ENCODE assay signal across 19 cellular contexts in the genomic region with DNA sequence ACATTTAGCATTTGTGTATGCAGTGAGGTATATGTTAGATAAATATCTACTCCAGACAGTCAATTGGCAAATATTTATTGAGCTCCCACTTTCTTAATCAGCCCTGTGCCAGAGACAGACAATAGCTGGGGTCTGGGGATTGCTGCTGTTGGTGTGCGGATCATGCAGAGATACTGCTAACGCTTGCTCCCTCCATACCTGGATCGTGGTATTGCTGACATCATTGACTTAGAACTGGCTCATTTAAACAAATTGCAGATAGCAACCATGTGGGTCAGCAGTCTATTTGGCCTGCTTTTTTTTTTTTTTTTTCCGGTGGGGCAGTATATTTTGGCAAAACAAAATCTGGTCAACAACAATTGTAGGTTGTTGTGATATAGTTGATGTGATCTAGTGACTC. TPM values are rescaled to one million over a fixed set of nuclear protein-coding genes. Genes with fewer than 3 reads are reported as not detected.
A peak's percentile ranks its signal among the peaks of the same experiment; 100 is the strongest.
DNase-seq lines count a peak whose midpoint lies in the region; ATAC-seq, FAIRE-seq and TF ChIP-seq lines count a peak whose summit lies in the region.
"Had no signal": no experiment of that assay in that cellular context is flagged by ENCODE, and none has a peak within 500 bp of the region (broad histone marks: within the 10 kb centered on the region; RNA-seq: fewer than 3 reads in every experiment).

No MANE protein-coding gene starts in this region.

- in situ Hi-C loops in K562 (cut with MboI) = no loop called here

- peak overlapping the region in 8 of 11 experiments; percentile 2 to 29 (median 14); a peak in 5 of 22 replicates for H3K4me2 ChIP-seq in BLaER1 treated with 17β-estradiol and CSF1 and Interleukin-3, amounts not matched to agents 10 nM and 100 nM
- H3K4me2 ChIP-seq in DOHH2 (ENCODE audit: low read length) (peak overlapping the region; percentile 57), Loucy (ENCODE audit: low read depth, low read length, poor library complexity, severe bottlenecking) (peak overlapping the region; percentile 79), K562 (ENCODE audit: insufficient read depth, low read length) (no peak overlapping the region)

- 58% methylated on average over 3 of the region's 4 CpGs for WGBS in K562 (ENCODE audit: insufficient coverage, low coverage, missing lambda C conversion rate)

- peaks cover 0 to 46% (median 33%) of the 10 kb centered on the region in 11 experiments; a peak in 19 of 22 replicates for H3K36me3 ChIP-seq in BLaER1 treated with 17β-estradiol and CSF1 and Interleukin-3, amounts not matched to agents 10 nM and 100 nM
- H3K36me3 ChIP-seq in DOHH2 (ENCODE audit: control insufficient read depth, low read length) (peaks cover 73% of the 10 kb centered on the region), Loucy (ENCODE audit: insufficient read depth, low read length) (peaks cover 3% of the 10 kb centered on the region), K562 (ENCODE audit: control insufficient read depth, insufficient read depth, low read length) (peaks cover 18% of the 10 kb centered on the region; the same call in 2 of the 3 replicates)
- H3K36me3 ChIP-seq: HAP-1 had no signal

- no peak for TF ChIP-seq POLR2A in K562 (conservative IDR thresholded peaks at IDR 0.05)

- CTCF ChIA-PET in K562 (lab: Yijun Ruan, JAX; ENCODE audit: low intra/inter-chr PET ratio) = no interaction called here

- ATAC-seq in K562 (peak; percentile 9; the same call in 1 of the 3 replicates), GM19452 (IDR thresholded peaks at IDR 0.05; ENCODE audit: unreplicated experiment) (no peak)

- no peak overlapping the region for H3K27ac ChIP-seq in BLaER1 treated with 17β-estradiol and CSF1 and Interleukin-3, amounts not matched to agents 10 nM and 100 nM
- no peak overlapping the region for H3K27ac ChIP-seq in DOHH2 (ENCODE audit: low read depth, low read length)
- H3K27ac ChIP-seq in K562 (ENCODE audit: extremely low read depth, low read depth, low read length) = no peak overlapping the region

- H3K79me2 ChIP-seq in DOHH2 (ENCODE audit: control insufficient read depth, low read length) (peaks cover 100% of the 10 kb centered on the region), Loucy (ENCODE audit: insufficient read depth, low read length) (peaks cover 100% of the 10 kb centered on the region), K562 (ENCODE audit: control insufficient read depth, insufficient read depth, low read length) (peaks cover 100% of the 10 kb centered on the region)

- TF ChIP-seq CTCF in DOHH2 (IDR thresholded peaks at IDR 0.05; ENCODE audit: low read depth, low read length, poor library complexity, severe bottlenecking) (no peak), Loucy (conservative IDR thresholded peaks at IDR 0.05; ENCODE audit: low read length) (no peak), K562 (IDR thresholded peaks at IDR 0.05 in 2 of 3, conservative IDR thresholded peaks at IDR 0.05 in 1 of 3; ENCODE audit: insufficient read depth in 2 of 3, low read depth in 1 of 3, low read length in 3 of 3) (no peak)

- DNase-seq in K562 (ENCODE audit: extremely low read depth in 1 of 4, low spot score in 3 of 4) (no peak), cerebellar cortex (ENCODE audit: low spot score) (no peak), NCI-H1436 (lab: John Stamatoyannopoulos, UW) (no peak)
- no peak for DNase-seq in activated CD4-positive, alpha-beta T cell treated with anti-CD3 and anti-CD28 coated beads, Interleukin-2, amount 50 U/mL, for 4 hours
- DNase-seq: ACHN; AML-193; Calu3; CD4-positive, alpha-beta memory T cell; DMS53; KG1; MM.1S; NCI-H1105; NCI-H1694 treated with DMSO at 0.1 percent for 48 hours; NCI-H526 treated with DMSO at 0.1 percent for 48 hours had no signal

- no peaks in the 10 kb centered on the region for H3K9me1 ChIP-seq in K562 (ENCODE audit: control insufficient read depth, insufficient read depth, low read length)

- POLR2A ChIA-PET in K562 (lab: Yijun Ruan, JAX) = interaction anchor here (0.6 kb wide), 2 partner anchors 21 to 99 kb away, joined by 3 read pairs; no protein-coding TSS in a partner anchor

- no peaks in the 10 kb centered on the region for H3K9me3 ChIP-seq in BLaER1 treated with 17β-estradiol and CSF1 and Interleukin-3, amounts not matched to agents 10 nM and 100 nM (replicated peaks in 1 of 11)
- no peaks in the 10 kb centered on the region for H3K9me3 ChIP-seq in DOHH2 (ENCODE audit: control insufficient read depth, insufficient read depth, low read length)
- H3K9me3 ChIP-seq in Loucy (ENCODE audit: insufficient read depth, low read depth, low read length) = no peaks in the 10 kb centered on the region
- no peaks in the 10 kb centered on the region for H3K9me3 ChIP-seq in K562 (replicated peaks; ENCODE audit: control insufficient read depth, insufficient read depth, low read depth, low read length)
- H3K9me3 ChIP-seq: HAP-1 had no signal

- no peak for TF ChIP-seq RAD21 in K562 (CRISPR knock-in tag; conservative IDR thresholded peaks at IDR 0.05 in 1 of 2, IDR thresholded peaks at IDR 0.05 in 1 of 2)

- H2AFZ ChIP-seq in Loucy (ENCODE audit: low read length) (no peak overlapping the region), K562 (ENCODE audit: low read depth, low read length) (no peak overlapping the region)

- intact Hi-C loops in K562 (cut with micrococcal nuclease) = no loop called here

- TF ChIP-seq EP300 in K562 (IDR thresholded peaks at IDR 0.05; ENCODE audit: low read length) = no peak

- no TSS peak for BruUV-seq in K562 (replicated peaks; lab: Mats Ljungman, UMichigan)

- H3K9me2 ChIP-seq in DOHH2 (replicated peaks; ENCODE audit: control insufficient read depth, low read length) (no peaks in the 10 kb centered on the region), Loucy (replicated peaks; ENCODE audit: low read depth, low read length) (no peaks in the 10 kb centered on the region)

- FAIRE-seq in K562 (lab: Jason Lieb, UNC) = no peak

- H3K27me3 ChIP-seq in BLaER1 treated with 17β-estradiol and CSF1 and Interleukin-3, amounts not matched to agents 10 nM and 100 nM = no peaks in the 10 kb centered on the region
- no peaks in the 10 kb centered on the region for H3K27me3 ChIP-seq in DOHH2 (ENCODE audit: control insufficient read depth, low read length)
- H3K27me3 ChIP-seq in Loucy (ENCODE audit: insufficient read depth, low read length, poor library complexity, severe bottlenecking) = no peaks in the 10 kb centered on the region
- H3K27me3 ChIP-seq in K562 (ENCODE audit: control insufficient read depth in 2 of 2, insufficient read depth in 2 of 2, low read length in 2 of 2) = no peaks in the 10 kb centered on the region

- H3K4me1 ChIP-seq in BLaER1 treated with 17β-estradiol and CSF1 and Interleukin-3, amounts not matched to agents 10 nM and 100 nM = peaks cover 48 to 91% (median 73%) of the 10 kb centered on the region in 10 experiments
- H3K4me1 ChIP-seq in DOHH2 (ENCODE audit: control insufficient read depth, low read length) = peaks cover 96% of the 10 kb centered on the region
- H3K4me1 ChIP-seq in Loucy (ENCODE audit: insufficient read depth, low read length, poor library complexity, severe bottlenecking) = peaks cover 90% of the 10 kb centered on the region
- peaks cover 7 to 14% of the 10 kb centered on the region in 2 experiments; a peak in 4 of 5 replicates for H3K4me1 ChIP-seq in K562 (replicated peaks in 1 of 2; ENCODE audit: control insufficient read depth in 2 of 2, insufficient read depth in 2 of 2, low read length in 2 of 2)

- 0 out of 22 replicates have a peak overlapping the region, but pooled peaks of 1 of the 11 experiments have one; percentile 17 for H3K9ac ChIP-seq in BLaER1 treated with 17β-estradiol and CSF1 and Interleukin-3, amounts not matched to agents 10 nM and 100 nM
- H3K9ac ChIP-seq in Loucy (ENCODE audit: low read depth, low read length, poor library complexity, severe bottlenecking) = no peak overlapping the region
- no peak overlapping the region for H3K9ac ChIP-seq in K562 (ENCODE audit: insufficient read depth in 1 of 2, low read depth in 2 of 2, low read length in 2 of 2)

- H3F3A ChIP-seq in DOHH2 (ENCODE audit: control insufficient read depth, insufficient read depth) (0 out of 2 replicates have a peak, but pooled peaks cover 2% of the 10 kb centered on the region), Loucy (ENCODE audit: low read depth) (no peaks in the 10 kb centered on the region)

- H3K4me3 ChIP-seq in BLaER1 treated with 17β-estradiol and CSF1 and Interleukin-3, amounts not matched to agents 10 nM and 100 nM = no peak overlapping the region
- H3K4me3 ChIP-seq in DOHH2 (ENCODE audit: low read length) (no peak overlapping the region), Loucy (ENCODE audit: low read length, poor library complexity, severe bottlenecking) (peak overlapping the region; percentile 81), K562 (no peak overlapping the region)
- H3K4me3 ChIP-seq: HAP-1 had no signal

- H4K20me1 ChIP-seq in BLaER1 treated with 17β-estradiol and CSF1 and Interleukin-3, amounts not matched to agents 10 nM and 100 nM = peaks cover 63 to 100% (median 100%) of the 10 kb centered on the region in 11 experiments
- H4K20me1 ChIP-seq in DOHH2 (ENCODE audit: control insufficient read depth, insufficient read depth, low read depth, low read length) (peaks cover 63% of the 10 kb centered on the region), Loucy (ENCODE audit: insufficient read depth, low read length, poor library complexity, severe bottlenecking) (peaks cover 100% of the 10 kb centered on the region), K562 (replicated peaks; ENCODE audit: control insufficient read depth, insufficient read depth, low read length) (peaks cover 18% of the 10 kb centered on the region)

RNA-seq across cellular contexts. Expression of a gene that starts 9.5 kb away (rescaled TPM):
- 166 and 348 TPM in 2 replicates for total RNA-seq in K562 (2011; cell fraction: chromatin; rRNA removed; ENCODE audit: low replicate concordance)
- 89.6 and 106 TPM in 2 replicates for total RNA-seq in K562 (2011; cell fraction: nucleolus; rRNA removed)
- total RNA-seq in K562 (2011; cell fraction: nucleoplasm; rRNA removed) = 226 and 418 TPM in 2 replicates
- total RNA-seq in K562 (2014; rRNA removed) = 19.3 and 21.3 TPM in 2 replicates
- 32.9 and 37.6 TPM in 2 replicates for total RNA-seq in K562 (2014; rRNA removed; fragmentation: Illumina TruSeq; extraction: Trizol)
- 33.7 and 34.3 TPM in 2 replicates for total RNA-seq in K562 (2015; rRNA removed; fragmentation: Illumina TruSeq; extraction: Trizol)
- 48.6 and 50.5 TPM in 2 replicates for total RNA-seq in K562 (2021)
- 20.5 and 20.7 TPM in 2 replicates for polyA plus RNA-seq in K562 (2011; rRNA removed)
- 16.9 and 20.5 TPM in 2 replicates for polyA plus RNA-seq in K562 (2011; cell fraction: cytosol; rRNA removed)
- polyA plus RNA-seq in K562 (2011; cell fraction: nucleus; rRNA removed) = 46.8 and 68.6 TPM in 2 replicates
- 25.9 and 27.1 TPM in 2 replicates for polyA plus RNA-seq in K562 (2012)
- polyA plus RNA-seq in K562 (2014; fragmentation: Illumina TruSeq; extraction: Trizol) = 26.2 and 30.1 TPM in 2 replicates
- 10 to 100 TPM; 12.5 to 25.8 TPM for polyA plus RNA-seq in K562 (2014; fragmentation: Nextera tagmentation; extraction: Ambion mirVana)
- polyA plus RNA-seq in K562 (2014; rRNA removed) = 21.8 and 22.3 TPM in 2 replicates
- polyA minus RNA-seq in K562 (2011; rRNA and poly(A)+ RNA removed) = 81.8 and 86.3 TPM in 2 replicates
- polyA minus RNA-seq in K562 (2011; cell fraction: cytosol; rRNA and poly(A)+ RNA removed) = 64.9 and 82.5 TPM in 2 replicates
- 157 and 175 TPM in 2 replicates for polyA minus RNA-seq in K562 (2011; cell fraction: nucleus; rRNA and poly(A)+ RNA removed)
